ENCODE assay signal across 8 cellular contexts in genomic region chr16:81076566-81077076, GRCh38. TPM values are rescaled to one million over a fixed set of nuclear protein-coding genes. Genes with fewer than 3 reads are reported as not detected.
DNase-seq lines count a peak whose midpoint lies in the region; TF ChIP-seq lines count a peak whose summit lies in the region.

No MANE protein-coding gene starts in this region.

- H3K79me2 ChIP-seq in MM.1S (ENCODE audit: low read length): no peaks in the 10 kb centered on the region

- no peaks in the 10 kb centered on the region for H3K9me2 ChIP-seq in MM.1S (replicated peaks; ENCODE audit: insufficient read depth, low read length)

- H3K36me3 ChIP-seq in HEK293 (ENCODE audit: control insufficient read depth in 2 of 2, insufficient read depth in 1 of 2, low read length in 2 of 2) (peaks cover 0 to under 1% of the 10 kb centered on the region in 2 experiments; a peak in 2 of 3 replicates), MM.1S (replicated peaks; ENCODE audit: insufficient read depth, low read length) (no peaks in the 10 kb centered on the region)

- H3K4me3 ChIP-seq in HEK293 (ENCODE audit: low read depth, low read length): peak overlapping the region; percentile 82
- peak overlapping the region; percentile 74 for H3K4me3 ChIP-seq in MM.1S (ENCODE audit: low read length)

- TF ChIP-seq CTCF in HEK293 (tag by site-specific recombination; IDR thresholded peaks at IDR 0.05): no peak
- no peak for TF ChIP-seq CTCF in MM.1S (IDR thresholded peaks at IDR 0.05; ENCODE audit: low read length)

- peak overlapping the region; percentile 77; the same call in 1 of the 2 replicates for H3K9ac ChIP-seq in MM.1S (ENCODE audit: low read length)

- H3K27ac ChIP-seq in HEK293 (ENCODE audit: extremely low read depth, low read depth, low read length): no peak overlapping the region
- H3K27ac ChIP-seq in MM.1S (ENCODE audit: low read length): peak overlapping the region; percentile 61; the same call in 1 of the 2 replicates
- peak overlapping the region; percentile 95 for H3K27ac ChIP-seq in temporal lobe (ENCODE audit: low read depth, low read length)

- peak overlapping the region; percentile 83 for H2AFZ ChIP-seq in MM.1S (ENCODE audit: low read length)

- POLR2A ChIA-PET in HEK293 (lab: Yijun Ruan, JAX): interaction anchor here (0.7 to 1.4 kb wide), 6 partner anchors 10 to 150 kb away, joined by 3 to 12 read pairs (median 4); partner anchors contain the start of genes CENPN and CMC2

- CTCF ChIA-PET in HEK293 (lab: Yijun Ruan, JAX): interaction anchor here (0.6 to 1.6 kb wide), 2 partner anchors 42 to 51 kb away, joined by 3 to 10 read pairs; partner anchors contain the start of gene ATMIN

- DNase-seq in ELR (ENCODE audit: low read depth): peak; percentile 88
- peak; percentile 55 for DNase-seq in MM.1S
- DNase-seq in SHP77 (lab: John Stamatoyannopoulos, UW): peak; percentile 91 to 92
- DNase-seq in activated effector memory CD4-positive, alpha-beta T cell treated with anti-CD3 and anti-CD28 coated beads, Interleukin-2, amount 50 U/mL, for 16 hours: peak; percentile 96
- peak; percentile 90 for DNase-seq in germinal center (ENCODE audit: low spot score)
- peak; percentile 98 for DNase-seq in occipital lobe (lab: John Stamatoyannopoulos, UW)

- H4K20me1 ChIP-seq in MM.1S (ENCODE audit: insufficient read depth, low read length): no peaks in the 10 kb centered on the region

- H3K4me1 ChIP-seq in HEK293 (ENCODE audit: control insufficient read depth, insufficient read depth, low read length): no peaks in the 10 kb centered on the region
- H3K4me1 ChIP-seq in MM.1S (ENCODE audit: low read length): no peaks in the 10 kb centered on the region

- H3K27me3 ChIP-seq in MM.1S (replicated peaks; ENCODE audit: insufficient read depth, low read length): no peaks in the 10 kb centered on the region

- H3K4me2 ChIP-seq in MM.1S (ENCODE audit: low read depth, low read length): peak overlapping the region; percentile 56

- H3F3A ChIP-seq in MM.1S (ENCODE audit: insufficient read depth, low read length): no peaks in the 10 kb centered on the region

- no peaks in the 10 kb centered on the region for H3K9me3 ChIP-seq in HEK293 (ENCODE audit: control insufficient read depth, insufficient read depth, low read depth, low read length)
- H3K9me3 ChIP-seq in MM.1S (replicated peaks; ENCODE audit: insufficient read depth, low read length): no peaks in the 10 kb centered on the region

TF ChIP-seq in HEK293, 187 proteins besides CTCF, POLR2A, EP300 and RAD21 (continues in another document):
- TF ChIP-seq ZNF549 (tag by site-specific recombination; IDR thresholded peaks at IDR 0.05): no peak
- TF ChIP-seq ZNF654 (tag by site-specific recombination; IDR thresholded peaks at IDR 0.05; ENCODE audit: low read depth): no peak
- TF ChIP-seq ZBTB21 (tag by site-specific recombination; IDR thresholded peaks at IDR 0.05): no peak
- no peak for TF ChIP-seq ZNF558 (tag by site-specific recombination; IDR thresholded peaks at IDR 0.05)
- no peak for TF ChIP-seq ZNF473 (tag by site-specific recombination; IDR thresholded peaks at IDR 0.05)
- no peak for TF ChIP-seq ZBTB10 (tag by site-specific recombination; IDR thresholded peaks at IDR 0.05)
- no peak for TF ChIP-seq ZNF10 (tag by site-specific recombination; IDR thresholded peaks at IDR 0.05)
- no peak for TF ChIP-seq ZNF747 (tag by site-specific recombination; IDR thresholded peaks at IDR 0.05)
- no peak for TF ChIP-seq ZNF571 (tag by site-specific recombination; IDR thresholded peaks at IDR 0.05)
- TF ChIP-seq ZNF677 (tag by site-specific recombination; IDR thresholded peaks at IDR 0.05): no peak
- no peak for TF ChIP-seq ZIC2 (tag by site-specific recombination; IDR thresholded peaks at IDR 0.05)
- peak; percentile 60; the same call in 1 of the 2 replicates for TF ChIP-seq PATZ1 (tag by site-specific recombination; IDR thresholded peaks at IDR 0.05)
- no peak for TF ChIP-seq TCF7L2 (IDR thresholded peaks at IDR 0.05; ENCODE audit: borderline replicate concordance, low read depth, low read length)
- TF ChIP-seq KLF1 (tag by site-specific recombination; IDR thresholded peaks at IDR 0.05): peak; percentile 39; the same call in 1 of the 2 replicates
- no peak for TF ChIP-seq ZNF701 (tag by site-specific recombination; IDR thresholded peaks at IDR 0.05)
- TF ChIP-seq KLF7 (tag by site-specific recombination; IDR thresholded peaks at IDR 0.05; ENCODE audit: borderline replicate concordance): no peak
- no peak for TF ChIP-seq OSR2 (tag by site-specific recombination; IDR thresholded peaks at IDR 0.05)
- peak; percentile 64 for TF ChIP-seq ZNF596 (tag by site-specific recombination; IDR thresholded peaks at IDR 0.05)
- no peak for TF ChIP-seq ZNF121 (tag by site-specific recombination; IDR thresholded peaks at IDR 0.05)
- no peak for TF ChIP-seq ZBTB20 (tag by site-specific recombination; IDR thresholded peaks at IDR 0.05)
- TF ChIP-seq ZNF140 (tag by site-specific recombination; IDR thresholded peaks at IDR 0.05): no peak
- no peak for TF ChIP-seq REPIN1 (tag by site-specific recombination; IDR thresholded peaks at IDR 0.05; ENCODE audit: low read depth)
- peak; percentile 67 for TF ChIP-seq PRDM10 (tag by site-specific recombination; IDR thresholded peaks at IDR 0.05)
- TF ChIP-seq ZNF585B (tag by site-specific recombination; IDR thresholded peaks at IDR 0.05): no peak
- TF ChIP-seq ZBTB17 (tag by site-specific recombination; IDR thresholded peaks at IDR 0.05): 0 out of 2 replicates have a peak, but pooled peaks have one; percentile 54
- no peak for TF ChIP-seq ZNF544 (tag by site-specific recombination; IDR thresholded peaks at IDR 0.05)

RNA-seq across cellular contexts. Expression of gene C16orf46, which starts 0.4 kb away (rescaled TPM):
- 1.4 TPM for total RNA-seq in occipital lobe
- 3.7 TPM for total RNA-seq in temporal lobe

RNA-seq across cellular contexts. Expression of gene GCSH, which starts 19.6 kb away (rescaled TPM):
- total RNA-seq in occipital lobe: 18.2 TPM
- total RNA-seq in temporal lobe: 25.8 TPM

RNA-seq across cellular contexts. Expression of gene ATMIN, which starts 41.0 kb away (rescaled TPM):
- total RNA-seq in occipital lobe (88.3 TPM), temporal lobe (54.1 TPM)
